In genomic region chr7:18241543-18242231, GRCh38 we compare ENCODE assay signal across 18 cellular contexts.
DNase-seq lines count a peak whose midpoint lies in the region; ATAC-seq and TF ChIP-seq lines count a peak whose summit lies in the region.
"Had no signal": no experiment of that assay in that cellular context is flagged by ENCODE, and none has a peak within 500 bp of the region (broad histone marks: within the 10 kb centered on the region; RNA-seq: fewer than 3 reads in every experiment).

No MANE protein-coding gene starts in this region.

- no peak overlapping the region for H3K4me2 ChIP-seq in H9 (ENCODE audit: insufficient read depth, insufficient read length, low read length)

- H2AFZ ChIP-seq in H9 (ENCODE audit: low read length), result no peak overlapping the region

- H4K5ac ChIP-seq in H9 (ENCODE audit: insufficient read length, low read depth, low read length), result no peak overlapping the region

- no peak overlapping the region for H2BK15ac ChIP-seq in H9 (ENCODE audit: low read depth, low read length)

- H4K91ac ChIP-seq in H9 (ENCODE audit: insufficient read length, low read depth, low read length), result no peak overlapping the region

- no peaks in the 10 kb centered on the region for H3K36me3 Mint-ChIP-seq in H9 (ENCODE audit: insufficient read depth in 1 of 3, low read depth in 3 of 3)

- no peaks in the 10 kb centered on the region for H3K9me3 Mint-ChIP-seq in H9

- no peak overlapping the region for H3K18ac ChIP-seq in H9 (ENCODE audit: insufficient read length, low read depth, low read length)

- H3K27me3 Mint-ChIP-seq in H9 (ENCODE audit: low read depth), result peaks cover 1% of the 10 kb centered on the region; the same call in 1 of the 2 replicates

- no peak overlapping the region for H3T11ph ChIP-seq in H9 (ENCODE audit: low read length)

- H3K27ac ChIP-seq in H9 (ENCODE audit: insufficient read length, low read depth, low read length), result no peak overlapping the region
- H3K27ac ChIP-seq: neutrophil, SK-N-MC had no signal

- no peak overlapping the region for H2BK5ac ChIP-seq in H9 (ENCODE audit: insufficient read length, low read length)

- no peak overlapping the region for H2AK5ac ChIP-seq in H9 (ENCODE audit: insufficient read length, low read length)

- H3K79me2 ChIP-seq in H9 (ENCODE audit: insufficient read depth, low read length), result no peaks in the 10 kb centered on the region

- no peaks in the 10 kb centered on the region for H3K27me3 ChIP-seq in H9 (ENCODE audit: insufficient read depth, low read length)
- H3K27me3 ChIP-seq: neutrophil had no signal

- no peaks in the 10 kb centered on the region for H3K4me1 ChIP-seq in H9 (ENCODE audit: insufficient read depth, low read length)

- H4K20me1 ChIP-seq in H9 (ENCODE audit: control insufficient read depth, insufficient read depth, insufficient read length), result no peaks in the 10 kb centered on the region

- H4K8ac ChIP-seq in H9 (replicated peaks; ENCODE audit: insufficient read length, low read depth, low read length), result no peak overlapping the region

- H3K4me3 Mint-ChIP-seq in H9, result no peak overlapping the region
- H3K4me3 Mint-ChIP-seq: activated naive CD8-positive, alpha-beta T cell treated with anti-CD3 and anti-CD28 coated beads, Interleukin-2, amount 50 U/mL, for 24 hours had no signal

- peak; percentile 74 for ATAC-seq in GM18511 (IDR thresholded peaks at IDR 0.05; ENCODE audit: unreplicated experiment)
- peak; percentile 76 for ATAC-seq in HG03469 (IDR thresholded peaks at IDR 0.05; ENCODE audit: unreplicated experiment)
- no peak for ATAC-seq in GM19328 (IDR thresholded peaks at IDR 0.05; ENCODE audit: unreplicated experiment)
- ATAC-seq: activated naive CD8-positive, alpha-beta T cell treated with anti-CD3 and anti-CD28 coated beads, Interleukin-2, amount 50 U/mL, for 24 hours had no signal

- no peak overlapping the region for H3K14ac ChIP-seq in H9 (ENCODE audit: insufficient read depth, low read length)

- no peak overlapping the region for H3K56ac ChIP-seq in H9 (ENCODE audit: insufficient read length, low read depth, low read length)

- no peaks in the 10 kb centered on the region for H3K23me2 ChIP-seq in H9 (ENCODE audit: insufficient read length, low read depth, low read length, poor library complexity, severe bottlenecking)

- WGBS in H9 (ENCODE audit: extremely low coverage, insufficient read length, low lambda C conversion rate), result no CpG with 5 or more reads among the region's 3 CpGs

- no peak overlapping the region for H2BK12ac ChIP-seq in H9 (ENCODE audit: insufficient read length, low read depth, low read length)

- H3K9me3 ChIP-seq in H9 (ENCODE audit: control insufficient read depth, low read depth, low read length), result no peaks in the 10 kb centered on the region
- H3K9me3 ChIP-seq: neutrophil had no signal

- H2BK120ac ChIP-seq in H9 (ENCODE audit: low read depth, low read length, poor library complexity, severe bottlenecking), result no peak overlapping the region

- H2BK20ac ChIP-seq in H9 (ENCODE audit: low read depth, low read length, poor library complexity, severe bottlenecking), result no peak overlapping the region

- H3K27ac Mint-ChIP-seq in H9, result no peak overlapping the region
- H3K27ac Mint-ChIP-seq: activated naive CD8-positive, alpha-beta T cell treated with anti-CD3 and anti-CD28 coated beads, Interleukin-2, amount 50 U/mL, for 24 hours had no signal

- H3K4ac ChIP-seq in H9 (ENCODE audit: low read depth, low read length), result no peak overlapping the region

- DNase-seq in H9 (peak; percentile 30), epithelial cell of esophagus (ENCODE audit: low read depth) (peak; percentile 22), NCI-H1436 treated with DMSO at 0.1 percent for 48 hours (lab: John Stamatoyannopoulos, UW) (no peak), OCI-M2 (lab: John Stamatoyannopoulos, UW; ENCODE audit: unreplicated experiment) (no peak)
- DNase-seq in activated effector memory CD4-positive, alpha-beta T cell treated with Interleukin-2 at 50 U/mL for 16 hours, result no peak
- DNase-seq: activated CD8-positive, alpha-beta memory T cell treated with anti-CD3 and anti-CD28 coated beads, Interleukin-2, amount 50 U/mL, for 4 hours; activated naive CD8-positive, alpha-beta T cell treated with anti-CD3 and anti-CD28 coated beads, Interleukin-2, amount 50 U/mL, for 24 hours; C1 segment of cervical spinal cord; GOT3; NCI-H2081; small intestine; substantia nigra had no signal

- no peak overlapping the region for H3K4me3 ChIP-seq in epithelial cell of esophagus (ENCODE audit: low read length)
- H3K4me3 ChIP-seq: lung, SK-N-MC had no signal

- H3K23ac ChIP-seq in H9 (ENCODE audit: insufficient read length, low read depth, low read length), result no peak overlapping the region

- H3K4me1 Mint-ChIP-seq in H9, result peaks cover 0 to 4% of the 10 kb centered on the region in 2 experiments; a peak in 2 of 4 replicates
- H3K4me1 Mint-ChIP-seq: activated naive CD8-positive, alpha-beta T cell treated with anti-CD3 and anti-CD28 coated beads, Interleukin-2, amount 50 U/mL, for 24 hours had no signal

- no peaks in the 10 kb centered on the region for H3K79me1 ChIP-seq in H9 (ENCODE audit: insufficient read depth, low read depth, low read length, poor library complexity, severe bottlenecking)

- TF ChIP-seq CTCF in H9 (conservative IDR thresholded peaks at IDR 0.05), result peak; percentile 60; the same call in 2 of the 3 replicates
- peak; percentile 24 for TF ChIP-seq CTCF in epithelial cell of esophagus (IDR thresholded peaks at IDR 0.05; ENCODE audit: insufficient read depth, low read depth, low read length, missing control alignments)

- no peak overlapping the region for H3K9ac ChIP-seq in H9 (ENCODE audit: extremely low read depth, insufficient read length, low read length)

Comparison
In these comparisons a context has a peak if more than half of its experiments do, and no peak if none do; other contexts are left out.
1. DNase-seq: peak in H9 (single experiment) and epithelial cell of esophagus (single experiment); none in NCI-H1436 treated with DMSO at 0.1 percent for 48 hours (single experiment), activated effector memory CD4-positive, alpha-beta T cell treated with Interleukin-2 at 50 U/mL for 16 hours (single experiment) and OCI-M2 (single experiment).